ENCODE assay signal across 32 cellular contexts in the genomic region with DNA sequence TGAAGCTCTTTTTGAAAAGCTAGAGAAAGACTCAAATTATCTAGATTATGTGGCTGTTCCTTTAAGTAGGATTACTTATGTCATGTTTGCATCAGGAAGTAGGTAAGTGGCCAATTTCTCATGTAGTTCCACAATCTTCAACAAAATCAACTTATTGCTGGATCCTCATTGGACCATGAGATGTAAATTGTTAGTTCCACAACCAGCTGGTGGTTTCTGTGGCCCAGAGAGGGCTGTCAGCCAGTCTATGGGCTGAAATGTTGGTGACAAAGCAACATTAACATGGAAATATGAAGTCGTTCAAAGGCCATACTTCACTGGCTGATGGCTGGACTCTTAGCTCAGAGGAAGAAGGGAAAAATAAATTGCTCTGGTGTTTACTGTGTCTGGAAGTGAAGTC.
A peak's percentile ranks its signal among the peaks of the same experiment; 100 is the strongest.
DNase-seq lines count a peak whose midpoint lies in the region; ATAC-seq, FAIRE-seq and TF ChIP-seq lines count a peak whose summit lies in the region.
"Had no signal": no experiment of that assay in that cellular context is flagged by ENCODE, and none has a peak within 500 bp of the region (broad histone marks: within the 10 kb centered on the region; RNA-seq: fewer than 3 reads in every experiment).

No MANE protein-coding gene starts in this region.

- no peak overlapping the region for H3K9ac ChIP-seq in GM12878 (ENCODE audit: control insufficient read depth, insufficient read depth, low read length)
- H3K9ac ChIP-seq: BLaER1 had no signal

- ATAC-seq in GM12878 (peak; percentile 34), thoracic aorta (ENCODE audit: insufficient number of reproducible peaks, low FRiP score, low read depth) (no peak), HG02571 (IDR thresholded peaks at IDR 0.05; ENCODE audit: unreplicated experiment) (no peak)
- ATAC-seq: activated T-helper 17 cell treated with anti-CD3 and anti-CD28 coated beads, Interleukin-2, amount 50 U/mL, for 72 hours; K562; mucosa of descending colon had no signal

- intact Hi-C loops in GM12878 (cut with micrococcal nuclease; ENCODE audit: unreplicated experiment): no loop called here

- no TSS peak for BruUV-seq in GM12878 (replicated peaks; lab: Mats Ljungman, UMichigan)

- in situ Hi-C loops in GM12878 (cut with MboI): no loop called here

- TF ChIP-seq POLR2A in GM12878 (IDR thresholded peaks at IDR 0.05; ENCODE audit: low read depth, low read length): no peak

- no peak for FAIRE-seq in GM12878 (lab: Jason Lieb, UNC)
- FAIRE-seq: G401.6, K562 had no signal

- CTCF ChIA-PET in GM12878 (lab: Yijun Ruan, JAX): interaction anchor here (1.1 kb wide), 1 partner anchor 154 kb away, joined by 3 read pairs; no protein-coding TSS in a partner anchor

- no peak overlapping the region for H3K4me2 ChIP-seq in GM12878 (ENCODE audit: control insufficient read depth, insufficient read depth)
- no peak overlapping the region for H3K4me2 ChIP-seq in hepatocyte
- H3K4me2 ChIP-seq: BLaER1 had no signal

- H3K27me3 ChIP-seq in GM12878 (replicated peaks in 1 of 2; ENCODE audit: control insufficient read depth in 2 of 2, insufficient read depth in 2 of 2, low read length in 1 of 2) (no peaks in the 10 kb centered on the region), thoracic aorta (replicated peaks; ENCODE audit: insufficient read depth) (no peaks in the 10 kb centered on the region), hepatocyte (no peaks in the 10 kb centered on the region)
- H3K27me3 ChIP-seq: BLaER1, breast epithelium, MG63, right lobe of liver, upper lobe of left lung had no signal

- TF ChIP-seq CTCF in GM12878 (IDR thresholded peaks at IDR 0.05 in 2 of 3, conservative IDR thresholded peaks at IDR 0.05 in 1 of 3; ENCODE audit: control insufficient read depth in 2 of 3, extremely low read depth in 1 of 3, insufficient read depth in 1 of 3, low read depth in 3 of 3, low read length in 3 of 3) (no peak), thoracic aorta (IDR thresholded peaks at IDR 0.05) (no peak), hepatocyte (IDR thresholded peaks at IDR 0.05; ENCODE audit: poor library complexity) (no peak)

- peaks cover 20% of the 10 kb centered on the region for H3K9me3 Mint-ChIP-seq in T-helper 2 cell treated with Interferon-gamma antibody and Interleukin-4, amounts not matched to agents 5 μg/mL and 100 μg/mL, for 36 hours
- H3K9me3 Mint-ChIP-seq: activated naive CD4-positive, alpha-beta T cell treated with anti-CD3 and anti-CD28 coated beads, Interleukin-2, amount 50 U/mL, for 24 hours had no signal

- H2AFZ ChIP-seq in GM12878 (ENCODE audit: control insufficient read depth, low read depth, low read length): no peak overlapping the region
- H2AFZ ChIP-seq in hepatocyte: no peak overlapping the region

- no peak overlapping the region for H3K4me3 ChIP-seq in GM12878
- no peak overlapping the region for H3K4me3 ChIP-seq in thoracic aorta
- H3K4me3 ChIP-seq in hepatocyte: no peak overlapping the region
- H3K4me3 ChIP-seq: BLaER1, breast epithelium, K562, MG63, mucosa of descending colon, right lobe of liver, upper lobe of left lung had no signal

- H3K27ac ChIP-seq in GM12878 (ENCODE audit: control insufficient read depth, insufficient read depth) (no peak overlapping the region), thoracic aorta (peak overlapping the region; percentile 18 to 48), hepatocyte (no peak overlapping the region)
- H3K27ac ChIP-seq: BLaER1, breast epithelium, epithelial cell of prostate, right lobe of liver had no signal

- H3K79me2 ChIP-seq in GM12878 (ENCODE audit: control insufficient read depth, insufficient read depth, low read length) (no peaks in the 10 kb centered on the region), hepatocyte (no peaks in the 10 kb centered on the region)

- SMC1A ChIA-PET in GM12878 (lab: Charles Lee; ENCODE audit: uncharacterized antibody, unreplicated experiment): interaction anchor here (0.9 to 6.9 kb wide), 11 partner anchors 8 to 154 kb away, joined by 3 to 44 read pairs (median 4); no protein-coding TSS in a partner anchor

- no peak for TF ChIP-seq RAD21 in GM12878 (IDR thresholded peaks at IDR 0.05; ENCODE audit: insufficient read depth, low read depth, low read length)

- no peaks in the 10 kb centered on the region for H3K4me1 Mint-ChIP-seq in T-helper 2 cell treated with Interferon-gamma antibody and Interleukin-4, amounts not matched to agents 5 μg/mL and 100 μg/mL, for 36 hours (ENCODE audit: low read depth)
- H3K4me1 Mint-ChIP-seq: activated naive CD4-positive, alpha-beta T cell treated with anti-CD3 and anti-CD28 coated beads, Interleukin-2, amount 50 U/mL, for 24 hours; activated T-helper 17 cell treated with anti-CD3 and anti-CD28 coated beads, Interleukin-2, amount 50 U/mL, for 72 hours had no signal

- no peak overlapping the region for H3K4me3 Mint-ChIP-seq in T-helper 2 cell treated with Interferon-gamma antibody and Interleukin-4, amounts not matched to agents 5 μg/mL and 100 μg/mL, for 36 hours
- H3K4me3 Mint-ChIP-seq: activated naive CD4-positive, alpha-beta T cell treated with anti-CD3 and anti-CD28 coated beads, Interleukin-2, amount 50 U/mL, for 24 hours; activated T-helper 17 cell treated with anti-CD3 and anti-CD28 coated beads, Interleukin-2, amount 50 U/mL, for 72 hours had no signal

- 0% methylated on average over 1 of the region's 1 CpG for WGBS in GM12878 (ENCODE audit: insufficient coverage, insufficient replicate concordance, low lambda C conversion rate, missing lambda C conversion rate)
- 90% methylated on average over 1 of the region's 1 CpG for WGBS in hepatocyte (ENCODE audit: low lambda C conversion rate, missing lambda C conversion rate)

- no peaks in the 10 kb centered on the region for H3K36me3 Mint-ChIP-seq in T-helper 2 cell treated with Interferon-gamma antibody and Interleukin-4, amounts not matched to agents 5 μg/mL and 100 μg/mL, for 36 hours (ENCODE audit: low read depth)
- H3K36me3 Mint-ChIP-seq: activated naive CD4-positive, alpha-beta T cell treated with anti-CD3 and anti-CD28 coated beads, Interleukin-2, amount 50 U/mL, for 24 hours had no signal

- H3K36me3 ChIP-seq in GM12878 (ENCODE audit: control insufficient read depth in 2 of 2, insufficient read depth in 2 of 2, low read length in 1 of 2): no peaks in the 10 kb centered on the region
- H3K36me3 ChIP-seq in thoracic aorta: no peaks in the 10 kb centered on the region
- no peaks in the 10 kb centered on the region for H3K36me3 ChIP-seq in hepatocyte (replicated peaks; ENCODE audit: insufficient read depth, low read depth)
- H3K36me3 ChIP-seq: BLaER1, breast epithelium, MG63, right lobe of liver, upper lobe of left lung had no signal

- DNase-seq in H4 (ENCODE audit: low spot score) (peak; percentile 59), MV-4-11 (lab: John Stamatoyannopoulos, UW) (peak; percentile 87), GM12878 (ENCODE audit: low read depth, low spot score) (no peak), thoracic aorta (ENCODE audit: low spot score) (no peak), hepatocyte (ENCODE audit: low spot score) (no peak), NCI-H2171 (lab: John Stamatoyannopoulos, UW) (no peak)
- no peak for DNase-seq in T-helper 2 cell treated with Interferon-gamma antibody and Interleukin-4, amounts not matched to agents 5 μg/mL and 100 μg/mL, for 36 hours (ENCODE audit: low spot score)
- DNase-seq: activated CD4-positive, alpha-beta T cell treated with anti-CD3 and anti-CD28 coated beads, Interleukin-2, amount 50 U/mL, for 48 hours; activated CD8-positive, alpha-beta memory T cell treated with anti-CD3 and anti-CD28 coated beads, Interleukin-2, amount 50 U/mL, for 4 hours; amygdala; COR-L47; DMS53; effector CD8-positive, alpha-beta T cell; islet precursor cell; MG63; mucosa of descending colon; NCI-H1436; NCI-H2107; NCI-H446; right lobe of liver; SHP77; stimulated activated CD4-positive, alpha-beta T cell treated with anti-CD3 and anti-CD28 coated beads, Interleukin-2, amount 100 ng/mL, for 48 hours; T1000; upper lobe of left lung had no signal

- POLR2A ChIA-PET in GM12878 (lab: Charles Lee): no interaction called here

- no peaks in the 10 kb centered on the region for H3K27me3 Mint-ChIP-seq in T-helper 2 cell treated with Interferon-gamma antibody and Interleukin-4, amounts not matched to agents 5 μg/mL and 100 μg/mL, for 36 hours (ENCODE audit: low read depth)
- H3K27me3 Mint-ChIP-seq: activated naive CD4-positive, alpha-beta T cell treated with anti-CD3 and anti-CD28 coated beads, Interleukin-2, amount 50 U/mL, for 24 hours; activated T-helper 17 cell treated with anti-CD3 and anti-CD28 coated beads, Interleukin-2, amount 50 U/mL, for 72 hours had no signal

- H4K20me1 ChIP-seq in GM12878 (ENCODE audit: control insufficient read depth, insufficient read depth) (no peaks in the 10 kb centered on the region), hepatocyte (ENCODE audit: insufficient read depth, poor library complexity, severe bottlenecking) (no peaks in the 10 kb centered on the region)
- H4K20me1 ChIP-seq: BLaER1 had no signal

- H3K9me3 ChIP-seq in GM12878 (replicated peaks; ENCODE audit: control insufficient read depth, insufficient read depth, low read length) (no peaks in the 10 kb centered on the region), thoracic aorta (no peaks in the 10 kb centered on the region), hepatocyte (ENCODE audit: low read depth) (no peaks in the 10 kb centered on the region)
- H3K9me3 ChIP-seq: BLaER1, breast epithelium, MG63, mucosa of descending colon, right lobe of liver, upper lobe of left lung had no signal

- H3K9me2 ChIP-seq in hepatocyte (replicated peaks; ENCODE audit: insufficient read depth): no peaks in the 10 kb centered on the region

- H3K27ac Mint-ChIP-seq in T-helper 2 cell treated with Interferon-gamma antibody and Interleukin-4, amounts not matched to agents 5 μg/mL and 100 μg/mL, for 36 hours: no peak overlapping the region
- H3K27ac Mint-ChIP-seq: activated naive CD4-positive, alpha-beta T cell treated with anti-CD3 and anti-CD28 coated beads, Interleukin-2, amount 50 U/mL, for 24 hours; activated T-helper 17 cell treated with anti-CD3 and anti-CD28 coated beads, Interleukin-2, amount 50 U/mL, for 72 hours had no signal

- H3K4me1 ChIP-seq in GM12878 (ENCODE audit: control insufficient read depth, insufficient read depth, low read length) (no peaks in the 10 kb centered on the region), thoracic aorta (ENCODE audit: control insufficient read depth in 1 of 2, low read depth in 2 of 2) (peaks cover 28 to 68% of the 10 kb centered on the region in 2 donors), hepatocyte (ENCODE audit: insufficient read depth) (no peaks in the 10 kb centered on the region)
- H3K4me1 ChIP-seq: BLaER1, breast epithelium had no signal

- no peak for TF ChIP-seq EP300 in GM12878 (IDR thresholded peaks at IDR 0.05; ENCODE audit: borderline replicate concordance in 1 of 2, control insufficient read depth in 1 of 2, low read depth in 2 of 2, low read length in 2 of 2)

- RAD21 ChIA-PET in GM12878 (lab: Charles Lee; ENCODE audit: unreplicated experiment): interaction anchor here (0.5 kb wide), 1 partner anchor 1408 kb away, joined by 3 read pairs; no protein-coding TSS in a partner anchor

TF ChIP-seq in GM12878, 131 proteins besides CTCF, POLR2A, EP300 and RAD21 (continues in another document):
- TF ChIP-seq MXI1 (IDR thresholded peaks at IDR 0.05; ENCODE audit: low read depth, low read length) (no peak), SMARCA5 (IDR thresholded peaks at IDR 0.05) (no peak), MEF2A (IDR thresholded peaks at IDR 0.05; ENCODE audit: insufficient read depth, low read depth, low read length) (no peak)

Comparison
In these comparisons a context has a peak if more than half of its experiments do, and no peak if none do; other contexts are left out.
1. DNase-seq: peak in H4 (single experiment) and MV-4-11 (single experiment); none in GM12878 (single experiment), thoracic aorta (single experiment), T-helper 2 cell treated with Interferon-gamma antibody and Interleukin-4, amounts not matched to agents 5 μg/mL and 100 μg/mL, for 36 hours (single experiment), hepatocyte (single experiment) and NCI-H2171 (single experiment).
2. H3K27ac ChIP-seq: peak in thoracic aorta (2 of 2); none in GM12878 (single experiment) and hepatocyte (single experiment).